12 cellular contexts compared by ENCODE assay signal in genomic region chr21:38567577-38568360, GRCh38.
DNase-seq lines count a peak whose midpoint lies in the region; ATAC-seq and TF ChIP-seq lines count a peak whose summit lies in the region.
"Had no signal": no experiment of that assay in that cellular context is flagged by ENCODE, and none has a peak within 500 bp of the region (broad histone marks: within the 10 kb centered on the region; RNA-seq: fewer than 3 reads in every experiment).

No MANE protein-coding gene starts in this region.

- DNase-seq in AG08395 (ENCODE audit: low spot score) (peak; percentile 76), LHCN-M2 (ENCODE audit: low read depth) (peak; percentile 29), coronary artery (ENCODE audit: low spot score) (no peak), immature natural killer cell (no peak), cortex of kidney (lab: John Stamatoyannopoulos, UW) (no peak), erythroblast (lab: John Stamatoyannopoulos, UW) (no peak)
- DNase-seq: activated CD4-positive, alpha-beta T cell treated with anti-CD3 and anti-CD28 coated beads for 48 hours; COR-L47 had no signal

- no peak overlapping the region for H3K27ac ChIP-seq in coronary artery
- no peak overlapping the region for H3K27ac ChIP-seq in muscle layer of duodenum (ENCODE audit: low read length)
- H3K27ac ChIP-seq: adrenal gland had no signal

- H3K27me3 ChIP-seq in muscle layer of duodenum (ENCODE audit: low read depth, low read length): no peaks in the 10 kb centered on the region
- H3K27me3 ChIP-seq: adrenal gland had no signal

- H3K4me3 ChIP-seq in coronary artery (peak overlapping the region; percentile 15), muscle layer of duodenum (ENCODE audit: low read depth in 1 of 2, low read length in 2 of 2) (peak overlapping the region; percentile 16 to 35)

- no peaks in the 10 kb centered on the region for H3K4me1 ChIP-seq in muscle layer of duodenum (ENCODE audit: control insufficient read depth in 1 of 2, insufficient read depth in 2 of 2, low read length in 2 of 2)
- H3K4me1 ChIP-seq: adrenal gland had no signal

- no peaks in the 10 kb centered on the region for H3K4me1 Mint-ChIP-seq in immature natural killer cell

- H3K36me3 Mint-ChIP-seq in immature natural killer cell: no peaks in the 10 kb centered on the region

- no peaks in the 10 kb centered on the region for H3K9me3 ChIP-seq in muscle layer of duodenum (ENCODE audit: control insufficient read depth in 1 of 2, low read length in 2 of 2)
- H3K9me3 ChIP-seq: adrenal gland had no signal

- no peaks in the 10 kb centered on the region for H3K9me3 Mint-ChIP-seq in immature natural killer cell

- no peak for TF ChIP-seq POLR2A in erythroblast (IDR thresholded peaks at IDR 0.05; ENCODE audit: low read length)

- H3K4me3 Mint-ChIP-seq in immature natural killer cell: no peak overlapping the region

- TF ChIP-seq CTCF in coronary artery (IDR thresholded peaks at IDR 0.05): no peak

- H3K27ac Mint-ChIP-seq in immature natural killer cell: no peak overlapping the region
- H3K27ac Mint-ChIP-seq: progenitor cell of endocrine pancreas had no signal

- no peaks in the 10 kb centered on the region for H3K36me3 ChIP-seq in muscle layer of duodenum (ENCODE audit: control insufficient read depth in 1 of 2, insufficient read depth in 2 of 2, low read length in 2 of 2)
- H3K36me3 ChIP-seq: adrenal gland had no signal

- no peak for ATAC-seq in HG03571 (IDR thresholded peaks at IDR 0.05; ENCODE audit: unreplicated experiment)

- H3K27me3 Mint-ChIP-seq in immature natural killer cell (ENCODE audit: low read depth in 3 of 3): peaks cover 0 to 6% (median 5%) of the 10 kb centered on the region in 3 donors

Comparison
In these comparisons a context has a peak if more than half of its experiments do, and no peak if none do; other contexts are left out.
1. DNase-seq: peak in AG08395 (single experiment) and LHCN-M2 (single experiment); none in coronary artery (single experiment), immature natural killer cell (0 of 3), cortex of kidney (single experiment) and erythroblast (0 of 2).